2 cellular contexts compared by ENCODE assay signal in the genomic region with DNA sequence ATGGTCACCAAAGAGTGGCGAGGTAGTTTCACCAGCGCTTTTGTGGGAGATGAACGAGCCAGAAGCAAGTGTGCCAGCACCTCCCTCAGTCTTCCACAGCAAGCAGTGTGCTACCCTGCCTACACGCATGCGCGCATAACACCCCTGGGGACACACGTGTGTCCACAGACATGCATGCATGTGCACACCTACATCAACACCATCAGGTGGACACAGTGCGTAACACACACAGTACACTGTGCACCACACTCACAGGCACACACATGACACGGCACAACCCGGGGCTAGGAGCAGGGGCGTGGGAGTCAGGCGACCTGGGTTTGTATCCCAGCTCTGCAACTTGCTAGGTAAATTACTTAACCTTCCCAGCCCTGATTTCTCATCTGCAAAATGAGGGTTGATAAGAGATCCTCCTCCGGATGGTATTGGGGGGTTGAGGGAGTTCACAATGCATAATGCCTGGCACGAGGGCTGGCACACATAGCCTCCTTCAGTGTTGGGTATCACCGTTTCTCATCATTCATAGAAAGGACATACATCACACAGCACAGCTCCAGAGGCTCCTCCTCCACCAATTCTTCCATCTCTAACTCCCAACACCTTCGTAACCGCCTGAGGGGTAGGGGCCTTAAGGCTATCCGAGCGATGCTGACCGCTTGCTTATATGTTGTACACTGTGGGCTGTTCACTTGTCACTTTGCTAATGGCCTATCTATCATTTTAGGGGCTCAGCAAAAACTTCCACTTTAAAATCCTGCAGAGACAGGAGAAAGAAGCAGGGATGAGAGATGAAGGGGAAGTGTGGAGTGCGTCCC.
TF ChIP-seq lines count a peak whose summit lies in the region.

No MANE protein-coding gene starts in this region.

TF ChIP-seq in K562, 482 proteins besides CTCF, POLR2A, EP300 and RAD21 (continued from another document):
- no peak for TF ChIP-seq NFIX (CRISPR knock-in tag; IDR thresholded peaks at IDR 0.05; ENCODE audit: low read depth)
- no peak for TF ChIP-seq RAD51 (IDR thresholded peaks at IDR 0.05; ENCODE audit: borderline replicate concordance, low read depth)
- no peak for TF ChIP-seq FOXP1 (CRISPR knock-in tag; IDR thresholded peaks at IDR 0.05)
- no peak for TF ChIP-seq ZNF217 (CRISPR knock-in tag; IDR thresholded peaks at IDR 0.05)
- TF ChIP-seq, protein P1, sequence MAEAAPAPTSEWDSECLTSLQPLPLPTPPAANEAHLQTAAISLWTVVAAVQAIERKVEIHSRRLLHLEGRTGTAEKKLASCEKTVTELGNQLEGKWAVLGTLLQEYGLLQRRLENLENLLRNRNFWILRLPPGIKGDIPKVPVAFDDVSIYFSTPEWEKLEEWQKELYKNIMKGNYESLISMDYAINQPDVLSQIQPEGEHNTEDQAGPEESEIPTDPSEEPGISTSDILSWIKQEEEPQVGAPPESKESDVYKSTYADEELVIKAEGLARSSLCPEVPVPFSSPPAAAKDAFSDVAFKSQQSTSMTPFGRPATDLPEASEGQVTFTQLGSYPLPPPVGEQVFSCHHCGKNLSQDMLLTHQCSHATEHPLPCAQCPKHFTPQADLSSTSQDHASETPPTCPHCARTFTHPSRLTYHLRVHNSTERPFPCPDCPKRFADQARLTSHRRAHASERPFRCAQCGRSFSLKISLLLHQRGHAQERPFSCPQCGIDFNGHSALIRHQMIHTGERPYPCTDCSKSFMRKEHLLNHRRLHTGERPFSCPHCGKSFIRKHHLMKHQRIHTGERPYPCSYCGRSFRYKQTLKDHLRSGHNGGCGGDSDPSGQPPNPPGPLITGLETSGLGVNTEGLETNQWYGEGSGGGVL (CRISPR knock-in tag; IDR thresholded peaks at IDR 0.05), result no peak
- no peak for TF ChIP-seq EWSR1 (IDR thresholded peaks at IDR 0.05; ENCODE audit: borderline replicate concordance, low read depth, partially characterized antibody)
- no peak for TF ChIP-seq EGR1 (conservative IDR thresholded peaks at IDR 0.05)
- no peak for TF ChIP-seq ZNF780A (CRISPR knock-in tag; IDR thresholded peaks at IDR 0.05)
- TF ChIP-seq CCAR2 (IDR thresholded peaks at IDR 0.05; ENCODE audit: low read depth, low read length), result no peak
- TF ChIP-seq ZNF584 (CRISPR knock-in tag; IDR thresholded peaks at IDR 0.05; ENCODE audit: low read depth), result no peak
- TF ChIP-seq KLF6 (CRISPR knock-in tag; IDR thresholded peaks at IDR 0.05; ENCODE audit: borderline replicate concordance), result no peak

TF ChIP-seq in WTC11, 78 proteins besides CTCF, POLR2A, EP300 and RAD21 (continues in another document):
- TF ChIP-seq, protein P2, sequence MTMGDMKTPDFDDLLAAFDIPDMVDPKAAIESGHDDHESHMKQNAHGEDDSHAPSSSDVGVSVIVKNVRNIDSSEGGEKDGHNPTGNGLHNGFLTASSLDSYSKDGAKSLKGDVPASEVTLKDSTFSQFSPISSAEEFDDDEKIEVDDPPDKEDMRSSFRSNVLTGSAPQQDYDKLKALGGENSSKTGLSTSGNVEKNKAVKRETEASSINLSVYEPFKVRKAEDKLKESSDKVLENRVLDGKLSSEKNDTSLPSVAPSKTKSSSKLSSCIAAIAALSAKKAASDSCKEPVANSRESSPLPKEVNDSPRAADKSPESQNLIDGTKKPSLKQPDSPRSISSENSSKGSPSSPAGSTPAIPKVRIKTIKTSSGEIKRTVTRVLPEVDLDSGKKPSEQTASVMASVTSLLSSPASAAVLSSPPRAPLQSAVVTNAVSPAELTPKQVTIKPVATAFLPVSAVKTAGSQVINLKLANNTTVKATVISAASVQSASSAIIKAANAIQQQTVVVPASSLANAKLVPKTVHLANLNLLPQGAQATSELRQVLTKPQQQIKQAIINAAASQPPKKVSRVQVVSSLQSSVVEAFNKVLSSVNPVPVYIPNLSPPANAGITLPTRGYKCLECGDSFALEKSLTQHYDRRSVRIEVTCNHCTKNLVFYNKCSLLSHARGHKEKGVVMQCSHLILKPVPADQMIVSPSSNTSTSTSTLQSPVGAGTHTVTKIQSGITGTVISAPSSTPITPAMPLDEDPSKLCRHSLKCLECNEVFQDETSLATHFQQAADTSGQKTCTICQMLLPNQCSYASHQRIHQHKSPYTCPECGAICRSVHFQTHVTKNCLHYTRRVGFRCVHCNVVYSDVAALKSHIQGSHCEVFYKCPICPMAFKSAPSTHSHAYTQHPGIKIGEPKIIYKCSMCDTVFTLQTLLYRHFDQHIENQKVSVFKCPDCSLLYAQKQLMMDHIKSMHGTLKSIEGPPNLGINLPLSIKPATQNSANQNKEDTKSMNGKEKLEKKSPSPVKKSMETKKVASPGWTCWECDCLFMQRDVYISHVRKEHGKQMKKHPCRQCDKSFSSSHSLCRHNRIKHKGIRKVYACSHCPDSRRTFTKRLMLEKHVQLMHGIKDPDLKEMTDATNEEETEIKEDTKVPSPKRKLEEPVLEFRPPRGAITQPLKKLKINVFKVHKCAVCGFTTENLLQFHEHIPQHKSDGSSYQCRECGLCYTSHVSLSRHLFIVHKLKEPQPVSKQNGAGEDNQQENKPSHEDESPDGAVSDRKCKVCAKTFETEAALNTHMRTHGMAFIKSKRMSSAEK (CRISPR knock-in tag; IDR thresholded peaks at IDR 0.05; ENCODE audit: borderline replicate concordance), result no peak
- TF ChIP-seq NR2C2 (CRISPR knock-in tag; IDR thresholded peaks at IDR 0.05), result no peak
- TF ChIP-seq, protein P3, sequence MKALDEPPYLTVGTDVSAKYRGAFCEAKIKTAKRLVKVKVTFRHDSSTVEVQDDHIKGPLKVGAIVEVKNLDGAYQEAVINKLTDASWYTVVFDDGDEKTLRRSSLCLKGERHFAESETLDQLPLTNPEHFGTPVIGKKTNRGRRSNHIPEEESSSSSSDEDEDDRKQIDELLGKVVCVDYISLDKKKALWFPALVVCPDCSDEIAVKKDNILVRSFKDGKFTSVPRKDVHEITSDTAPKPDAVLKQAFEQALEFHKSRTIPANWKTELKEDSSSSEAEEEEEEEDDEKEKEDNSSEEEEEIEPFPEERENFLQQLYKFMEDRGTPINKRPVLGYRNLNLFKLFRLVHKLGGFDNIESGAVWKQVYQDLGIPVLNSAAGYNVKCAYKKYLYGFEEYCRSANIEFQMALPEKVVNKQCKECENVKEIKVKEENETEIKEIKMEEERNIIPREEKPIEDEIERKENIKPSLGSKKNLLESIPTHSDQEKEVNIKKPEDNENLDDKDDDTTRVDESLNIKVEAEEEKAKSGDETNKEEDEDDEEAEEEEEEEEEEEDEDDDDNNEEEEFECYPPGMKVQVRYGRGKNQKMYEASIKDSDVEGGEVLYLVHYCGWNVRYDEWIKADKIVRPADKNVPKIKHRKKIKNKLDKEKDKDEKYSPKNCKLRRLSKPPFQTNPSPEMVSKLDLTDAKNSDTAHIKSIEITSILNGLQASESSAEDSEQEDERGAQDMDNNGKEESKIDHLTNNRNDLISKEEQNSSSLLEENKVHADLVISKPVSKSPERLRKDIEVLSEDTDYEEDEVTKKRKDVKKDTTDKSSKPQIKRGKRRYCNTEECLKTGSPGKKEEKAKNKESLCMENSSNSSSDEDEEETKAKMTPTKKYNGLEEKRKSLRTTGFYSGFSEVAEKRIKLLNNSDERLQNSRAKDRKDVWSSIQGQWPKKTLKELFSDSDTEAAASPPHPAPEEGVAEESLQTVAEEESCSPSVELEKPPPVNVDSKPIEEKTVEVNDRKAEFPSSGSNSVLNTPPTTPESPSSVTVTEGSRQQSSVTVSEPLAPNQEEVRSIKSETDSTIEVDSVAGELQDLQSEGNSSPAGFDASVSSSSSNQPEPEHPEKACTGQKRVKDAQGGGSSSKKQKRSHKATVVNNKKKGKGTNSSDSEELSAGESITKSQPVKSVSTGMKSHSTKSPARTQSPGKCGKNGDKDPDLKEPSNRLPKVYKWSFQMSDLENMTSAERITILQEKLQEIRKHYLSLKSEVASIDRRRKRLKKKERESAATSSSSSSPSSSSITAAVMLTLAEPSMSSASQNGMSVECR (CRISPR knock-in tag; IDR thresholded peaks at IDR 0.05; ENCODE audit: borderline replicate concordance), result no peak
- TF ChIP-seq NFYB (CRISPR knock-in tag; conservative IDR thresholded peaks at IDR 0.05; ENCODE audit: low read depth), result no peak
- no peak for TF ChIP-seq ZNF396 (CRISPR knock-in tag; IDR thresholded peaks at IDR 0.05; ENCODE audit: borderline replicate concordance)
- TF ChIP-seq, protein P4, sequence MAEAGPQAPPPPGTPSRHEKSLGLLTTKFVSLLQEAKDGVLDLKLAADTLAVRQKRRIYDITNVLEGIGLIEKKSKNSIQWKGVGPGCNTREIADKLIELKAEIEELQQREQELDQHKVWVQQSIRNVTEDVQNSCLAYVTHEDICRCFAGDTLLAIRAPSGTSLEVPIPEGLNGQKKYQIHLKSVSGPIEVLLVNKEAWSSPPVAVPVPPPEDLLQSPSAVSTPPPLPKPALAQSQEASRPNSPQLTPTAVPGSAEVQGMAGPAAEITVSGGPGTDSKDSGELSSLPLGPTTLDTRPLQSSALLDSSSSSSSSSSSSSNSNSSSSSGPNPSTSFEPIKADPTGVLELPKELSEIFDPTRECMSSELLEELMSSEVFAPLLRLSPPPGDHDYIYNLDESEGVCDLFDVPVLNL (CRISPR knock-in tag; IDR thresholded peaks at IDR 0.05; ENCODE audit: borderline replicate concordance, low read depth), result no peak
- TF ChIP-seq, protein P5, sequence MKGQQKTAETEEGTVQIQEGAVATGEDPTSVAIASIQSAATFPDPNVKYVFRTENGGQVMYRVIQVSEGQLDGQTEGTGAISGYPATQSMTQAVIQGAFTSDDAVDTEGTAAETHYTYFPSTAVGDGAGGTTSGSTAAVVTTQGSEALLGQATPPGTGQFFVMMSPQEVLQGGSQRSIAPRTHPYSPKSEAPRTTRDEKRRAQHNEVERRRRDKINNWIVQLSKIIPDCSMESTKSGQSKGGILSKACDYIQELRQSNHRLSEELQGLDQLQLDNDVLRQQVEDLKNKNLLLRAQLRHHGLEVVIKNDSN (CRISPR knock-in tag; IDR thresholded peaks at IDR 0.05), result no peak
- TF ChIP-seq, protein P6, sequence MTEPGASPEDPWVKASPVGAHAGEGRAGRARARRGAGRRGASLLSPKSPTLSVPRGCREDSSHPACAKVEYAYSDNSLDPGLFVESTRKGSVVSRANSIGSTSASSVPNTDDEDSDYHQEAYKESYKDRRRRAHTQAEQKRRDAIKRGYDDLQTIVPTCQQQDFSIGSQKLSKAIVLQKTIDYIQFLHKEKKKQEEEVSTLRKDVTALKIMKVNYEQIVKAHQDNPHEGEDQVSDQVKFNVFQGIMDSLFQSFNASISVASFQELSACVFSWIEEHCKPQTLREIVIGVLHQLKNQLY (CRISPR knock-in tag; IDR thresholded peaks at IDR 0.05), result no peak
- TF ChIP-seq GABPB1 (CRISPR knock-in tag; IDR thresholded peaks at IDR 0.05), result no peak
- no peak for TF ChIP-seq TEAD4 (CRISPR knock-in tag; IDR thresholded peaks at IDR 0.05)
- TF ChIP-seq, protein P7, sequence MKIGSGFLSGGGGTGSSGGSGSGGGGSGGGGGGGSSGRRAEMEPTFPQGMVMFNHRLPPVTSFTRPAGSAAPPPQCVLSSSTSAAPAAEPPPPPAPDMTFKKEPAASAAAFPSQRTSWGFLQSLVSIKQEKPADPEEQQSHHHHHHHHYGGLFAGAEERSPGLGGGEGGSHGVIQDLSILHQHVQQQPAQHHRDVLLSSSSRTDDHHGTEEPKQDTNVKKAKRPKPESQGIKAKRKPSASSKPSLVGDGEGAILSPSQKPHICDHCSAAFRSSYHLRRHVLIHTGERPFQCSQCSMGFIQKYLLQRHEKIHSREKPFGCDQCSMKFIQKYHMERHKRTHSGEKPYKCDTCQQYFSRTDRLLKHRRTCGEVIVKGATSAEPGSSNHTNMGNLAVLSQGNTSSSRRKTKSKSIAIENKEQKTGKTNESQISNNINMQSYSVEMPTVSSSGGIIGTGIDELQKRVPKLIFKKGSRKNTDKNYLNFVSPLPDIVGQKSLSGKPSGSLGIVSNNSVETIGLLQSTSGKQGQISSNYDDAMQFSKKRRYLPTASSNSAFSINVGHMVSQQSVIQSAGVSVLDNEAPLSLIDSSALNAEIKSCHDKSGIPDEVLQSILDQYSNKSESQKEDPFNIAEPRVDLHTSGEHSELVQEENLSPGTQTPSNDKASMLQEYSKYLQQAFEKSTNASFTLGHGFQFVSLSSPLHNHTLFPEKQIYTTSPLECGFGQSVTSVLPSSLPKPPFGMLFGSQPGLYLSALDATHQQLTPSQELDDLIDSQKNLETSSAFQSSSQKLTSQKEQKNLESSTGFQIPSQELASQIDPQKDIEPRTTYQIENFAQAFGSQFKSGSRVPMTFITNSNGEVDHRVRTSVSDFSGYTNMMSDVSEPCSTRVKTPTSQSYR (CRISPR knock-in tag; IDR thresholded peaks at IDR 0.05), result no peak
- TF ChIP-seq, protein P8, sequence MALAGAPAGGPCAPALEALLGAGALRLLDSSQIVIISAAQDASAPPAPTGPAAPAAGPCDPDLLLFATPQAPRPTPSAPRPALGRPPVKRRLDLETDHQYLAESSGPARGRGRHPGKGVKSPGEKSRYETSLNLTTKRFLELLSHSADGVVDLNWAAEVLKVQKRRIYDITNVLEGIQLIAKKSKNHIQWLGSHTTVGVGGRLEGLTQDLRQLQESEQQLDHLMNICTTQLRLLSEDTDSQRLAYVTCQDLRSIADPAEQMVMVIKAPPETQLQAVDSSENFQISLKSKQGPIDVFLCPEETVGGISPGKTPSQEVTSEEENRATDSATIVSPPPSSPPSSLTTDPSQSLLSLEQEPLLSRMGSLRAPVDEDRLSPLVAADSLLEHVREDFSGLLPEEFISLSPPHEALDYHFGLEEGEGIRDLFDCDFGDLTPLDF (CRISPR knock-in tag; IDR thresholded peaks at IDR 0.05), result no peak
- TF ChIP-seq, protein P9, sequence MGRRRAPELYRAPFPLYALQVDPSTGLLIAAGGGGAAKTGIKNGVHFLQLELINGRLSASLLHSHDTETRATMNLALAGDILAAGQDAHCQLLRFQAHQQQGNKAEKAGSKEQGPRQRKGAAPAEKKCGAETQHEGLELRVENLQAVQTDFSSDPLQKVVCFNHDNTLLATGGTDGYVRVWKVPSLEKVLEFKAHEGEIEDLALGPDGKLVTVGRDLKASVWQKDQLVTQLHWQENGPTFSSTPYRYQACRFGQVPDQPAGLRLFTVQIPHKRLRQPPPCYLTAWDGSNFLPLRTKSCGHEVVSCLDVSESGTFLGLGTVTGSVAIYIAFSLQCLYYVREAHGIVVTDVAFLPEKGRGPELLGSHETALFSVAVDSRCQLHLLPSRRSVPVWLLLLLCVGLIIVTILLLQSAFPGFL (CRISPR knock-in tag; IDR thresholded peaks at IDR 0.05; ENCODE audit: borderline replicate concordance), result no peak
- TF ChIP-seq CBFB (CRISPR knock-in tag; IDR thresholded peaks at IDR 0.05; ENCODE audit: low read depth), result no peak
- no peak for TF ChIP-seq MXD4 (CRISPR knock-in tag; IDR thresholded peaks at IDR 0.05; ENCODE audit: borderline replicate concordance)
- no peak for TF ChIP-seq ZNF263 (CRISPR knock-in tag; IDR thresholded peaks at IDR 0.05; ENCODE audit: low read depth)
- TF ChIP-seq, protein P10, sequence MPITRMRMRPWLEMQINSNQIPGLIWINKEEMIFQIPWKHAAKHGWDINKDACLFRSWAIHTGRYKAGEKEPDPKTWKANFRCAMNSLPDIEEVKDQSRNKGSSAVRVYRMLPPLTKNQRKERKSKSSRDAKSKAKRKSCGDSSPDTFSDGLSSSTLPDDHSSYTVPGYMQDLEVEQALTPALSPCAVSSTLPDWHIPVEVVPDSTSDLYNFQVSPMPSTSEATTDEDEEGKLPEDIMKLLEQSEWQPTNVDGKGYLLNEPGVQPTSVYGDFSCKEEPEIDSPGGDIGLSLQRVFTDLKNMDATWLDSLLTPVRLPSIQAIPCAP (CRISPR knock-in tag; IDR thresholded peaks at IDR 0.05), result no peak
- TF ChIP-seq OVOL2 (CRISPR knock-in tag; IDR thresholded peaks at IDR 0.05; ENCODE audit: borderline replicate concordance), result no peak
